16 cellular contexts compared by ENCODE assay signal in genomic region chr2:100126897-100127401, GRCh38. TPM values are rescaled to one million over a fixed set of nuclear protein-coding genes. Genes with fewer than 3 reads are reported as not detected.
DNase-seq lines count a peak whose midpoint lies in the region; ATAC-seq, FAIRE-seq and TF ChIP-seq lines count a peak whose summit lies in the region.
"Had no signal": no experiment of that assay in that cellular context is flagged by ENCODE, and none has a peak within 500 bp of the region (broad histone marks: within the 10 kb centered on the region; RNA-seq: fewer than 3 reads in every experiment).

No MANE protein-coding gene starts in this region.

- H3K4me1 ChIP-seq in A549 (no peaks in the 10 kb centered on the region), HEK293 (ENCODE audit: control insufficient read depth, insufficient read depth, low read length) (no peaks in the 10 kb centered on the region), lung (ENCODE audit: control insufficient read depth in 2 of 2, insufficient read depth in 2 of 2, low read length in 2 of 2) (peaks cover 0 to 2% of the 10 kb centered on the region in 2 donors)
- H3K4me1 ChIP-seq: BE2C had no signal

- H3K27me3 Mint-ChIP-seq in stimulated activated memory B cell treated with anti-CD40 and anti-IgM and Interleukin-4, amounts not matched to agents 10 μg/mL and 1 μg/mL and 100 μg/mL, for 72 hours = no peaks in the 10 kb centered on the region
- H3K27me3 Mint-ChIP-seq: CD4-positive, alpha-beta memory T cell had no signal

- peak overlapping the region; percentile 49 for H3K27ac Mint-ChIP-seq in stimulated activated memory B cell treated with anti-CD40 and anti-IgM and Interleukin-4, amounts not matched to agents 10 μg/mL and 1 μg/mL and 100 μg/mL, for 72 hours
- H3K27ac Mint-ChIP-seq: CD4-positive, alpha-beta memory T cell; H9 had no signal

- DNase-seq in A549 (ENCODE audit: low read depth in 1 of 2, low spot score in 1 of 2) = no peak
- peak; percentile 14 for DNase-seq in lung (ENCODE audit: low spot score)
- DNase-seq in activated CD8-positive, alpha-beta memory T cell treated with anti-CD3 and anti-CD28 coated beads, Interleukin-2, amount 50 U/mL, for 48 hours = no peak
- no peak for DNase-seq in SW 1271 (lab: John Stamatoyannopoulos, UW)
- DNase-seq: BE2C; CD4-positive, alpha-beta memory T cell; EL; GM23248; H9 had no signal

- no peak for TF ChIP-seq CTCF in A549 (IDR thresholded peaks at IDR 0.05)
- no peak for TF ChIP-seq CTCF in HEK293 (tag by site-specific recombination; IDR thresholded peaks at IDR 0.05)
- no peak for TF ChIP-seq CTCF in lung (IDR thresholded peaks at IDR 0.05; ENCODE audit: control extremely low read depth, extremely low read depth)

- no peak for TF ChIP-seq RAD21 in A549 (conservative IDR thresholded peaks at IDR 0.05 in 1 of 2, IDR thresholded peaks at IDR 0.05 in 1 of 2)

- H3K4me3 ChIP-seq in A549 = no peak overlapping the region
- H3K4me3 ChIP-seq in HEK293 (ENCODE audit: low read depth, low read length) = no peak overlapping the region
- no peak overlapping the region for H3K4me3 ChIP-seq in lung
- H3K4me3 ChIP-seq: GM23248 had no signal

- H3K4me3 Mint-ChIP-seq in stimulated activated memory B cell treated with anti-CD40 and anti-IgM and Interleukin-4, amounts not matched to agents 10 μg/mL and 1 μg/mL and 100 μg/mL, for 72 hours = no peak overlapping the region
- H3K4me3 Mint-ChIP-seq: CD4-positive, alpha-beta memory T cell; H9 had no signal

- CTCF ChIA-PET in A549 (lab: Yijun Ruan, JAX) = interaction anchor here (0.5 kb wide), 1 partner anchor 71 kb away, joined by 3 read pairs; no protein-coding TSS in a partner anchor
- CTCF ChIA-PET in HEK293 (lab: Yijun Ruan, JAX) = no interaction called here

- no peaks in the 10 kb centered on the region for H3K36me3 ChIP-seq in HEK293 (ENCODE audit: control insufficient read depth in 2 of 2, insufficient read depth in 1 of 2, low read length in 2 of 2)
- no peaks in the 10 kb centered on the region for H3K36me3 ChIP-seq in lung (ENCODE audit: control insufficient read depth in 2 of 2, insufficient read depth in 2 of 2, low read length in 2 of 2)
- H3K36me3 ChIP-seq: BE2C had no signal

- peaks cover 61% of the 10 kb centered on the region for H3K36me3 Mint-ChIP-seq in stimulated activated memory B cell treated with anti-CD40 and anti-IgM and Interleukin-4, amounts not matched to agents 10 μg/mL and 1 μg/mL and 100 μg/mL, for 72 hours
- H3K36me3 Mint-ChIP-seq: CD4-positive, alpha-beta memory T cell had no signal

- POLR2A ChIA-PET in A549 (lab: Yijun Ruan, JAX) = no interaction called here
- POLR2A ChIA-PET in HEK293 (lab: Yijun Ruan, JAX) = no interaction called here

- H3K9me3 ChIP-seq in A549 = no peaks in the 10 kb centered on the region
- H3K9me3 ChIP-seq in HEK293 (ENCODE audit: control insufficient read depth, insufficient read depth, low read depth, low read length) = no peaks in the 10 kb centered on the region
- H3K9me3 ChIP-seq in lung (ENCODE audit: control insufficient read depth in 2 of 2, insufficient read depth in 1 of 2, low read length in 1 of 2) = no peaks in the 10 kb centered on the region
- H3K9me3 ChIP-seq: BE2C had no signal

- H3K27ac ChIP-seq in A549 = no peak overlapping the region
- no peak overlapping the region for H3K27ac ChIP-seq in HEK293 (ENCODE audit: extremely low read depth, low read depth, low read length)
- H3K27ac ChIP-seq in lung (ENCODE audit: low read depth in 1 of 2, low read length in 1 of 2) = no peak overlapping the region
- H3K27ac ChIP-seq: C4-2B, GM23248 had no signal

- 54% methylated on average over 4 of the region's 4 CpGs for WGBS in A549 (ENCODE audit: missing lambda C conversion rate)
- WGBS in lung, 2 donors = 94 to 98% methylated on average over 4 of the region's 4 CpGs

- no peaks in the 10 kb centered on the region for H3K9me3 Mint-ChIP-seq in stimulated activated memory B cell treated with anti-CD40 and anti-IgM and Interleukin-4, amounts not matched to agents 10 μg/mL and 1 μg/mL and 100 μg/mL, for 72 hours
- H3K9me3 Mint-ChIP-seq: H9 had no signal

- FAIRE-seq in A549 (lab: Jason Lieb, UNC) = no peak
- FAIRE-seq: G401.6, GM12891 had no signal

- no peak for TF ChIP-seq EP300 in A549 (IDR thresholded peaks at IDR 0.05)

- no peak for TF ChIP-seq POLR2A in A549 (IDR thresholded peaks at IDR 0.05; ENCODE audit: low read length)

- no peaks in the 10 kb centered on the region for H3K27me3 ChIP-seq in lung (ENCODE audit: control insufficient read depth, insufficient read depth)
- H3K27me3 ChIP-seq: BE2C had no signal

- peaks cover 62% of the 10 kb centered on the region for H3K4me1 Mint-ChIP-seq in stimulated activated memory B cell treated with anti-CD40 and anti-IgM and Interleukin-4, amounts not matched to agents 10 μg/mL and 1 μg/mL and 100 μg/mL, for 72 hours
- H3K4me1 Mint-ChIP-seq: H9 had no signal

- no peak overlapping the region for H3K4me2 ChIP-seq in A549

- ATAC-seq in A549 (no peak), lung (ENCODE audit: insufficient read depth, low FRiP score) (no peak), GM19463 (IDR thresholded peaks at IDR 0.05; ENCODE audit: unreplicated experiment) (no peak)
- no peak for ATAC-seq in stimulated activated memory B cell treated with anti-CD40 and anti-IgM and Interleukin-4, amounts not matched to agents 10 μg/mL and 1 μg/mL and 100 μg/mL, for 72 hours

TF ChIP-seq in A549, 52 proteins besides CTCF, POLR2A, EP300 and RAD21:
- TF ChIP-seq NFE2L2 (conservative IDR thresholded peaks at IDR 0.05; ENCODE audit: low read length) = peak; percentile 74
- TF ChIP-seq USF2 (IDR thresholded peaks at IDR 0.05) = no peak
- peak; percentile 58 for TF ChIP-seq MAFK (IDR thresholded peaks at IDR 0.05; ENCODE audit: partially characterized antibody)
- TF ChIP-seq HEYL (CRISPR knock-in tag; IDR thresholded peaks at IDR 0.05) = no peak
- no peak for TF ChIP-seq ESRRA (IDR thresholded peaks at IDR 0.05; ENCODE audit: borderline replicate concordance, low read length)

TF ChIP-seq in HEK293, 187 proteins besides CTCF, POLR2A, EP300 and RAD21:
- TF ChIP-seq ZNF792 (tag by site-specific recombination; IDR thresholded peaks at IDR 0.05) (no peak), ZNF548 (tag by site-specific recombination; IDR thresholded peaks at IDR 0.05) (no peak), ZNF704 (tag by site-specific recombination; IDR thresholded peaks at IDR 0.05) (no peak), ZFP69B (tag by site-specific recombination; IDR thresholded peaks at IDR 0.05) (no peak), ZNF18 (tag by site-specific recombination; IDR thresholded peaks at IDR 0.05) (no peak), ZIC2 (tag by site-specific recombination; IDR thresholded peaks at IDR 0.05) (0 out of 2 replicates have a peak, but pooled peaks have one; percentile 8), ZNF558 (tag by site-specific recombination; IDR thresholded peaks at IDR 0.05) (no peak), ZNF660 (tag by site-specific recombination; IDR thresholded peaks at IDR 0.05) (no peak), ZBTB7A (tag by site-specific recombination; IDR thresholded peaks at IDR 0.05; ENCODE audit: low read depth) (no peak), ZNF785 (tag by site-specific recombination; IDR thresholded peaks at IDR 0.05) (no peak), GLIS1 (tag by site-specific recombination; IDR thresholded peaks at IDR 0.05) (peak; percentile 92), ZNF184 (tag by site-specific recombination; IDR thresholded peaks at IDR 0.05) (no peak), MEIS1 (CRISPR knock-in tag; IDR thresholded peaks at IDR 0.05; ENCODE audit: borderline replicate concordance) (no peak)

RNA-seq across cellular contexts. Expression of gene AFF3, which starts 15.4 kb away (rescaled TPM):
- polyA plus RNA-seq in A549 (2011; rRNA removed) (0.13 TPM in 1 of 2 replicates, not detected in the other), A549 (2017; fragmentation: RNase III; extraction: RNeasy Plus Mini Kit Qiagen cat#74134 plus additional on column Dnase treatment) (not detected in 3 replicates), lung (1 to 10 TPM; 4.2 to 5.0 TPM)
- not detected in 2 replicates for polyA plus RNA-seq in A549 (2012; cell fraction: cytosol; rRNA removed)
- 0.02 TPM in 1 of 2 replicates, not detected in the other for polyA plus RNA-seq in A549 (2012; cell fraction: nucleus; rRNA removed)
- polyA minus RNA-seq in A549 (2011; rRNA and poly(A)+ RNA removed) = 0.12 TPM in 1 of 2 replicates, not detected in the other
- 10 to 100 TPM; 24.3 to 90.9 TPM for total RNA-seq in lung
- total RNA-seq: HT-29 had no signal

Comparison
In these comparisons a context has a peak if more than half of its experiments do, and no peak if none do; other contexts are left out.
1. RNA of gene AFF3, which starts 15.4 kb away (polyA plus RNA-seq): 4.2 to 5.0 TPM in lung; 0.02 to 0.13 TPM in A549; every median in the first group is over 4 times any median in the second.